In genomic region chr2:99818842-99819241, GRCh38 we compare ENCODE assay signal across 14 cellular contexts.
DNase-seq lines count a peak whose midpoint lies in the region; ATAC-seq, FAIRE-seq and TF ChIP-seq lines count a peak whose summit lies in the region.
"Had no signal": no experiment of that assay in that cellular context is flagged by ENCODE, and none has a peak within 500 bp of the region (broad histone marks: within the 10 kb centered on the region; RNA-seq: fewer than 3 reads in every experiment).

No MANE protein-coding gene starts in this region.

- in situ Hi-C loops in SK-MEL-5 (cut with HindIII; ENCODE audit: low pct_unique_long_range_greater_than_20kb, low sequenced_read_pairs): no loop called here

- no TSS peak for BruUV-seq in Caco-2 (replicated peaks; lab: Mats Ljungman, UMichigan)

- POLR2A ChIA-PET in Caco-2 (lab: Charles Lee): no interaction called here

- ATAC-seq in GM19397 (IDR thresholded peaks at IDR 0.05; ENCODE audit: unreplicated experiment): no peak

- peak; percentile 22; the same call in 1 of the 2 replicates for TF ChIP-seq CTCF in BE2C (IDR thresholded peaks at IDR 0.05; ENCODE audit: low read depth, low read length)
- peak in 1 of 2 experiments; percentile 5 for TF ChIP-seq CTCF in Caco-2 (IDR thresholded peaks at IDR 0.05; ENCODE audit: insufficient read depth in 1 of 2, low read depth in 1 of 2, low read length in 1 of 2, severe bottlenecking in 1 of 2, unreplicated experiment in 1 of 2)

- H3K4me3 Mint-ChIP-seq in Caco-2 (ENCODE audit: unreplicated experiment): no peak overlapping the region
- H3K4me3 Mint-ChIP-seq: central memory CD8-positive, alpha-beta T cell; T-helper 2 cell treated with Interferon-gamma antibody and Interleukin-4, amounts not matched to agents 5 μg/mL and 100 μg/mL, for 36 hours had no signal

- peaks cover 6% of the 10 kb centered on the region for H3K9me3 Mint-ChIP-seq in Caco-2 (ENCODE audit: unreplicated experiment)
- H3K9me3 Mint-ChIP-seq: central memory CD8-positive, alpha-beta T cell; T-helper 2 cell treated with Interferon-gamma antibody and Interleukin-4, amounts not matched to agents 5 μg/mL and 100 μg/mL, for 36 hours had no signal

- no peak for TF ChIP-seq POLR2A in GM12892 (IDR thresholded peaks at IDR 0.05; ENCODE audit: low read depth, low read length)

- DNase-seq in BE2C: no peak
- peak; percentile 31 for DNase-seq in HT-29 (ENCODE audit: low spot score)
- DNase-seq in SK-MEL-5 (ENCODE audit: low read depth, low spot score): peak; percentile 47
- DNase-seq in glomerular endothelial cell (ENCODE audit: extremely low read depth, low read depth, low spot score): peak; percentile 37
- DNase-seq in Caco-2: no peak
- DNase-seq in GM12892 (ENCODE audit: insufficient read length): no peak
- DNase-seq in globus pallidus (ENCODE audit: low spot score): no peak
- DNase-seq: activated CD8-positive, alpha-beta memory T cell treated with anti-CD3 and anti-CD28 coated beads, Interleukin-2, amount 50 U/mL, for 48 hours; hypothalamus; NCI-H2107 had no signal

- H3K4me3 ChIP-seq in BE2C (ENCODE audit: low read depth, low read length) (no peak overlapping the region), Caco-2 (ENCODE audit: low read depth, low read length) (no peak overlapping the region)

- no peak for FAIRE-seq in GM12892 (lab: Jason Lieb, UNC)
- FAIRE-seq: D721Med had no signal

- intact Hi-C loops in Caco-2 (cut with micrococcal nuclease; ENCODE audit: unreplicated experiment): loop anchor here (1.0 kb wide), 1 partner anchor 424 kb away; no protein-coding TSS in a partner anchor

- peaks cover 21% of the 10 kb centered on the region for H3K27me3 Mint-ChIP-seq in Caco-2 (ENCODE audit: insufficient read depth, unreplicated experiment)

- no peaks in the 10 kb centered on the region for H3K4me1 ChIP-seq in BE2C
- no peaks in the 10 kb centered on the region for H3K4me1 ChIP-seq in Caco-2

- no peaks in the 10 kb centered on the region for H3K27me3 ChIP-seq in BE2C
- no peaks in the 10 kb centered on the region for H3K27me3 ChIP-seq in Caco-2 (replicated peaks; ENCODE audit: control insufficient read depth, insufficient read depth, low read length)

- H3K36me3 ChIP-seq in BE2C (no peaks in the 10 kb centered on the region), Caco-2 (ENCODE audit: control insufficient read depth, insufficient read depth, low read length) (no peaks in the 10 kb centered on the region)

- H3K4me1 Mint-ChIP-seq in Caco-2 (ENCODE audit: low read depth, unreplicated experiment): no peaks in the 10 kb centered on the region
- H3K4me1 Mint-ChIP-seq: central memory CD8-positive, alpha-beta T cell had no signal

- H3K9me3 ChIP-seq in BE2C (no peaks in the 10 kb centered on the region), Caco-2 (no peaks in the 10 kb centered on the region)

- H3K27ac Mint-ChIP-seq in Caco-2 (ENCODE audit: unreplicated experiment): no peak overlapping the region
- H3K27ac Mint-ChIP-seq: T-helper 2 cell treated with Interferon-gamma antibody and Interleukin-4, amounts not matched to agents 5 μg/mL and 100 μg/mL, for 36 hours had no signal

- no peaks in the 10 kb centered on the region for H3K36me3 Mint-ChIP-seq in Caco-2 (ENCODE audit: insufficient read depth, unreplicated experiment)

- CTCF ChIA-PET in Caco-2 (lab: Charles Lee): interaction anchor here (1.1 kb wide), 1 partner anchor 442 kb away, joined by 3 read pairs; no protein-coding TSS in a partner anchor

Comparison
In these comparisons a context has a peak if more than half of its experiments do, and no peak if none do; other contexts are left out.
1. DNase-seq: peak in HT-29 (single experiment), SK-MEL-5 (single experiment) and glomerular endothelial cell (single experiment); none in BE2C (single experiment), Caco-2 (0 of 2), GM12892 (single experiment) and globus pallidus (single experiment).